In the genomic region with DNA sequence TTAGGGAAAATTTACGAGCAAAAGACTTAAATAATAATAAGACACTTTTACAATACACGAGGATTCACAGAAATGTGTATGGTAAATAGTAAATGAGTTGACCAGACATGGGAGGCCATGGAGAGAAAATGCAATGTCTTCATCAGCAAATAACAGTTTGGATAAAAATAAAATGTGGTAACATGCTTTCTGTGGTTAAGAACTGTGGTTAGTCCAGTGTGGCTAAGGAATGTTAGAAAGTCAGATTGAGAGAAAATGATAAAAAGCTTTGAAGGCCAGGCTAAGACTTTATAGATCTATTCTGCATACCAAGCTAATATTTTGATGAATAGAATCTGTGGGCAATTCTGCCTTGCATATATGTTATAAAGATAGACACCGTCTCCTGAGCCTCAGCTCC, we compare ENCODE assay signal across 17 cellular contexts.
DNase-seq lines count a peak whose midpoint lies in the region; ATAC-seq, FAIRE-seq and TF ChIP-seq lines count a peak whose summit lies in the region.
"Had no signal": no experiment of that assay in that cellular context is flagged by ENCODE, and none has a peak within 500 bp of the region (broad histone marks: within the 10 kb centered on the region; RNA-seq: fewer than 3 reads in every experiment).

No MANE protein-coding gene starts in this region.

- no peak overlapping the region for H3K56ac ChIP-seq in IMR-90 (ENCODE audit: extremely low read depth, insufficient read depth, low read length)

- no peak overlapping the region for H3K4ac ChIP-seq in IMR-90 (ENCODE audit: low read depth, low read length)

- H3K4me1 ChIP-seq in A549 (no peaks in the 10 kb centered on the region), IMR-90 (ENCODE audit: control insufficient read depth, insufficient read depth, low read length) (no peaks in the 10 kb centered on the region), adipocyte (ENCODE audit: control insufficient read depth, insufficient read depth, low read length) (no peaks in the 10 kb centered on the region)

- H2AK5ac ChIP-seq in IMR-90 (ENCODE audit: low read depth, low read length), result no peak overlapping the region

- H3K18ac ChIP-seq in IMR-90 (ENCODE audit: low read depth, low read length), result no peak overlapping the region

- no TSS peak for BruUV-seq in IMR-90 (replicated peaks; lab: Mats Ljungman, UMichigan)

- H4K20me1 ChIP-seq in IMR-90 (ENCODE audit: insufficient read depth, low read length), result no peaks in the 10 kb centered on the region

- H2BK5ac ChIP-seq in IMR-90 (ENCODE audit: low read depth, low read length, poor library complexity, severe bottlenecking), result no peak overlapping the region

- peak; percentile 43 for FAIRE-seq in A549 (lab: Jason Lieb, UNC)
- FAIRE-seq: D721Med had no signal

- H3K27ac ChIP-seq in A549 (no peak overlapping the region), IMR-90 (ENCODE audit: insufficient read depth, low read length) (no peak overlapping the region)
- H3K27ac ChIP-seq: 22Rv1, GM23248 had no signal

- no peak for TF ChIP-seq RAD21 in A549 (conservative IDR thresholded peaks at IDR 0.05 in 1 of 2, IDR thresholded peaks at IDR 0.05 in 1 of 2)
- TF ChIP-seq RAD21 in IMR-90 (IDR thresholded peaks at IDR 0.05; ENCODE audit: low read length), result no peak

- no peak overlapping the region for H4K5ac ChIP-seq in IMR-90 (ENCODE audit: low read depth, low read length)

- in situ Hi-C loops in IMR-90 (cut with MboI; ENCODE audit: low sequenced_read_pairs), result loop anchor here (25.0 kb wide), 1 partner anchor 1946 kb away; no protein-coding TSS in a partner anchor

- H4K91ac ChIP-seq in IMR-90 (ENCODE audit: insufficient read depth, low read depth, low read length), result no peak overlapping the region

- H3K36me3 ChIP-seq in IMR-90 (ENCODE audit: control insufficient read depth, insufficient read depth, low read length) (no peaks in the 10 kb centered on the region), adipocyte (ENCODE audit: control insufficient read depth, insufficient read depth, low read length, severe bottlenecking) (no peaks in the 10 kb centered on the region)

- peaks cover 3% of the 10 kb centered on the region; the same call in 1 of the 3 replicates for H3K9me3 ChIP-seq in A549
- H3K9me3 ChIP-seq in IMR-90 (ENCODE audit: control insufficient read depth, insufficient read depth, low read length), result no peaks in the 10 kb centered on the region; the same call in 1 of the 2 replicates
- no peaks in the 10 kb centered on the region for H3K9me3 ChIP-seq in adipocyte (ENCODE audit: control insufficient read depth, low read length)

- dilution Hi-C loops in IMR-90 (cut with HindIII; ENCODE audit: low sequenced_read_pairs, unreplicated experiment), result no loop called here

- H2BK20ac ChIP-seq in IMR-90 (ENCODE audit: low read depth, low read length), result no peak overlapping the region

- H2BK120ac ChIP-seq in IMR-90 (ENCODE audit: low read depth, low read length), result no peak overlapping the region

- H3K4me3 ChIP-seq in A549 (no peak overlapping the region), IMR-90 (ENCODE audit: insufficient read depth, low read depth, low read length) (no peak overlapping the region), adipocyte (ENCODE audit: low read length) (no peak overlapping the region), choroid plexus epithelial cell (ENCODE audit: low read depth, low read length) (no peak overlapping the region), foreskin fibroblast (ENCODE audit: low read depth in 1 of 2, low read length in 2 of 2) (no peak overlapping the region)
- H3K4me3 ChIP-seq: GM23248 had no signal

- no peak overlapping the region for H2AFZ ChIP-seq in IMR-90 (replicated peaks; ENCODE audit: low read length, poor library complexity)
- H2AFZ ChIP-seq: GM23248 had no signal

- POLR2A ChIA-PET in A549 (lab: Yijun Ruan, JAX) (no interaction called here), IMR-90 (lab: Charles Lee; ENCODE audit: unreplicated experiment) (no interaction called here)

- H3K9ac ChIP-seq in IMR-90 (ENCODE audit: low read depth, low read length), result no peak overlapping the region
- H3K9ac ChIP-seq in adipocyte (ENCODE audit: low read length), result no peak overlapping the region
- H3K9ac ChIP-seq: GM23248 had no signal

- intact Hi-C loops in IMR-90 (cut with micrococcal nuclease), result no loop called here

- H4K8ac ChIP-seq in IMR-90 (ENCODE audit: low read depth in 2 of 2, low read length in 2 of 2), result no peak overlapping the region

- DNase-seq in A549 (ENCODE audit: low read depth in 1 of 2, low spot score in 1 of 2), result no peak
- peak; percentile 7 for DNase-seq in IMR-90
- DNase-seq in adipocyte (ENCODE audit: low read depth), result peak; percentile 4
- peak; percentile 6 for DNase-seq in choroid plexus epithelial cell (ENCODE audit: low read depth)
- DNase-seq in foreskin fibroblast, result no peak
- no peak for DNase-seq in islet precursor cell
- DNase-seq in DMS53 treated with DMSO at 0.1 percent for 48 hours (lab: John Stamatoyannopoulos, UW; ENCODE audit: unreplicated experiment), result no peak
- DNase-seq: CD8-positive, alpha-beta T cell; COR-L47; DMS153; DND-41; GDM1; GM23248; H7 had no signal

- peaks cover 2% of the 10 kb centered on the region; the same call in 1 of the 2 replicates for H3K27me3 ChIP-seq in IMR-90 (ENCODE audit: control insufficient read depth, insufficient read depth, low read length)
- H3K27me3 ChIP-seq in adipocyte (replicated peaks; ENCODE audit: control insufficient read depth, insufficient read depth, low read length), result no peaks in the 10 kb centered on the region

- TF ChIP-seq CTCF in A549 (IDR thresholded peaks at IDR 0.05) (no peak), IMR-90 (conservative IDR thresholded peaks at IDR 0.05; ENCODE audit: low read depth, low read length) (no peak), choroid plexus epithelial cell (conservative IDR thresholded peaks at IDR 0.05; ENCODE audit: low read depth, low read length) (no peak), foreskin fibroblast (IDR thresholded peaks at IDR 0.05; ENCODE audit: low read depth, low read length) (no peak)

- CTCF ChIA-PET in A549 (lab: Yijun Ruan, JAX), result interaction anchor here (0.6 kb wide), 1 partner anchor 135 kb away, joined by 3 read pairs; no protein-coding TSS in a partner anchor
- CTCF ChIA-PET in IMR-90 (lab: Yijun Ruan, JAX), result no interaction called here

- 6% methylated on average over 3 of the region's 3 CpGs for WGBS in A549 (ENCODE audit: missing lambda C conversion rate)
- no CpG with 5 or more reads among the region's 3 CpGs for WGBS in IMR-90 (ENCODE audit: extremely low coverage in 2 of 2, insufficient read length in 1 of 2), 2 experiments

- H2BK15ac ChIP-seq in IMR-90 (ENCODE audit: low read depth, low read length), result no peak overlapping the region

- H3K4me2 ChIP-seq in A549 (no peak overlapping the region), IMR-90 (ENCODE audit: low read depth, low read length) (no peak overlapping the region)

- H3K9me1 ChIP-seq in IMR-90 (ENCODE audit: insufficient read depth, low read length), result no peaks in the 10 kb centered on the region

- TF ChIP-seq EP300 in A549 (IDR thresholded peaks at IDR 0.05), result no peak

- H3K14ac ChIP-seq in IMR-90 (replicated peaks; ENCODE audit: low read depth, low read length), result no peak overlapping the region

- no peak overlapping the region for H3K23ac ChIP-seq in IMR-90 (ENCODE audit: low read depth, low read length)

- H2AK9ac ChIP-seq in IMR-90 (replicated peaks; ENCODE audit: low read depth, low read length, poor library complexity), result no peak overlapping the region

- ATAC-seq in A549, result no peak
- ATAC-seq in IMR-90 (ENCODE audit: low read depth), result no peak
- no peak for ATAC-seq in GM19328 (IDR thresholded peaks at IDR 0.05; ENCODE audit: unreplicated experiment)
- ATAC-seq: CD8-positive, alpha-beta T cell had no signal

- TF ChIP-seq POLR2A in A549 (IDR thresholded peaks at IDR 0.05; ENCODE audit: low read length) (no peak), IMR-90 (IDR thresholded peaks at IDR 0.05; ENCODE audit: low read depth, low read length) (no peak)

- H3K79me1 ChIP-seq in IMR-90 (ENCODE audit: low read depth in 1 of 2, low read length in 2 of 2), result no peaks in the 10 kb centered on the region

TF ChIP-seq in A549, 52 proteins besides CTCF, POLR2A, EP300 and RAD21 (continues in another document):
- TF ChIP-seq TFCP2L1 (CRISPR knock-in tag; IDR thresholded peaks at IDR 0.05), result no peak
- TF ChIP-seq CBX2 (IDR thresholded peaks at IDR 0.05; ENCODE audit: borderline replicate concordance, low read depth), result no peak
- TF ChIP-seq FOXS1 (CRISPR knock-in tag; IDR thresholded peaks at IDR 0.05), result no peak
- TF ChIP-seq, protein P1, sequence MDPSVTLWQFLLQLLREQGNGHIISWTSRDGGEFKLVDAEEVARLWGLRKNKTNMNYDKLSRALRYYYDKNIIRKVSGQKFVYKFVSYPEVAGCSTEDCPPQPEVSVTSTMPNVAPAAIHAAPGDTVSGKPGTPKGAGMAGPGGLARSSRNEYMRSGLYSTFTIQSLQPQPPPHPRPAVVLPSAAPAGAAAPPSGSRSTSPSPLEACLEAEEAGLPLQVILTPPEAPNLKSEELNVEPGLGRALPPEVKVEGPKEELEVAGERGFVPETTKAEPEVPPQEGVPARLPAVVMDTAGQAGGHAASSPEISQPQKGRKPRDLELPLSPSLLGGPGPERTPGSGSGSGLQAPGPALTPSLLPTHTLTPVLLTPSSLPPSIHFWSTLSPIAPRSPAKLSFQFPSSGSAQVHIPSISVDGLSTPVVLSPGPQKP (IDR thresholded peaks at IDR 0.05; ENCODE audit: low read depth, low read length), result no peak
- no peak for TF ChIP-seq KDM5A (IDR thresholded peaks at IDR 0.05)

TF ChIP-seq in IMR-90, 13 proteins besides CTCF, POLR2A, EP300 and RAD21 (continues in another document):
- TF ChIP-seq MAFK (IDR thresholded peaks at IDR 0.05; ENCODE audit: low read depth, low read length), result no peak
- TF ChIP-seq BHLHE40 (IDR thresholded peaks at IDR 0.05; ENCODE audit: low read depth, low read length), result no peak
- TF ChIP-seq, protein P2, sequence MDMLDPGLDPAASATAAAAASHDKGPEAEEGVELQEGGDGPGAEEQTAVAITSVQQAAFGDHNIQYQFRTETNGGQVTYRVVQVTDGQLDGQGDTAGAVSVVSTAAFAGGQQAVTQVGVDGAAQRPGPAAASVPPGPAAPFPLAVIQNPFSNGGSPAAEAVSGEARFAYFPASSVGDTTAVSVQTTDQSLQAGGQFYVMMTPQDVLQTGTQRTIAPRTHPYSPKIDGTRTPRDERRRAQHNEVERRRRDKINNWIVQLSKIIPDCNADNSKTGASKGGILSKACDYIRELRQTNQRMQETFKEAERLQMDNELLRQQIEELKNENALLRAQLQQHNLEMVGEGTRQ (IDR thresholded peaks at IDR 0.05; ENCODE audit: low read depth, low read length), result no peak
- no peak for TF ChIP-seq MAZ (IDR thresholded peaks at IDR 0.05; ENCODE audit: borderline replicate concordance, low read depth, low read length)
- TF ChIP-seq CEBPB (IDR thresholded peaks at IDR 0.05; ENCODE audit: low read depth, low read length), result no peak
- no peak for TF ChIP-seq CHD1 (IDR thresholded peaks at IDR 0.05; ENCODE audit: low read depth, low read length)
- TF ChIP-seq MXI1 (IDR thresholded peaks at IDR 0.05; ENCODE audit: borderline replicate concordance, low read depth, low read length), result no peak
- TF ChIP-seq NFE2L2 (IDR thresholded peaks at IDR 0.05; ENCODE audit: low read depth, low read length), result no peak
- no peak for TF ChIP-seq FOS (IDR thresholded peaks at IDR 0.05; ENCODE audit: low read depth, low read length)
- TF ChIP-seq RFX5 (IDR thresholded peaks at IDR 0.05; ENCODE audit: low read depth, low read length), result no peak

Comparison
In these comparisons a context has a peak if more than half of its experiments do, and no peak if none do; other contexts are left out.
1. DNase-seq: peak in IMR-90 (single experiment), adipocyte (single experiment) and choroid plexus epithelial cell (single experiment); none in A549 (0 of 2), foreskin fibroblast (0 of 2), islet precursor cell (single experiment) and DMS53 treated with DMSO at 0.1 percent for 48 hours (single experiment).